8 cellular contexts compared by ENCODE assay signal in genomic region chr17:3669085-3669347, GRCh38. TPM values are rescaled to one million over a fixed set of nuclear protein-coding genes. Genes with fewer than 3 reads are reported as not detected.
DNase-seq lines count a peak whose midpoint lies in the region; ATAC-seq and TF ChIP-seq lines count a peak whose summit lies in the region.

No MANE protein-coding gene starts in this region.

- peak overlapping the region; percentile 90 for H3K4me2 ChIP-seq in smooth muscle cell

- peaks cover 42% of the 10 kb centered on the region for H3K79me2 ChIP-seq in smooth muscle cell (ENCODE audit: low read depth)

- peaks cover 48% of the 10 kb centered on the region for H4K20me1 ChIP-seq in smooth muscle cell (ENCODE audit: low read depth)

- DNase-seq in RPMI8226 (peak; percentile 6), fibroblast of the aortic adventitia (ENCODE audit: low read depth) (no peak), smooth muscle cell (lab: John Stamatoyannopoulos, UW; ENCODE audit: unreplicated experiment) (no peak), NCI-H1436 treated with DMSO at 0.1 percent for 48 hours (lab: John Stamatoyannopoulos, UW) (no peak), GM10266 (ENCODE audit: extremely low spot score) (no peak)

- ATAC-seq in GM21619 (IDR thresholded peaks at IDR 0.05; ENCODE audit: unreplicated experiment) (peak; percentile 1), HG03045 (IDR thresholded peaks at IDR 0.05; ENCODE audit: unreplicated experiment) (no peak), GM21381 (IDR thresholded peaks at IDR 0.05; ENCODE audit: unreplicated experiment) (no peak)

- H3F3A ChIP-seq in smooth muscle cell (ENCODE audit: low read depth) = peaks cover 6% of the 10 kb centered on the region

- peak overlapping the region; percentile 70 for H3K27ac ChIP-seq in smooth muscle cell (ENCODE audit: low read depth)

- peak overlapping the region; percentile 89 for H3K9ac ChIP-seq in smooth muscle cell (ENCODE audit: low read depth)

- peaks cover 9% of the 10 kb centered on the region for H3K4me1 ChIP-seq in smooth muscle cell (ENCODE audit: low read depth)

- WGBS in smooth muscle cell (ENCODE audit: low lambda C conversion rate) = 1% methylated on average over 28 of the region's 32 CpGs

- TF ChIP-seq CTCF in fibroblast of the aortic adventitia (IDR thresholded peaks at IDR 0.05; ENCODE audit: insufficient read depth, low read length) (no peak), smooth muscle cell (IDR thresholded peaks at IDR 0.05; ENCODE audit: borderline replicate concordance, insufficient read depth, poor library complexity, severe bottlenecking) (no peak), GM10266 (IDR thresholded peaks at IDR 0.05; ENCODE audit: control insufficient read depth, insufficient read depth, low read depth, missing control alignments) (no peak)

- no peaks in the 10 kb centered on the region for H3K36me3 ChIP-seq in smooth muscle cell (ENCODE audit: low read depth)

- H2AFZ ChIP-seq in smooth muscle cell (ENCODE audit: low read depth) = no peak overlapping the region

- no peaks in the 10 kb centered on the region for H3K9me3 ChIP-seq in smooth muscle cell (replicated peaks; ENCODE audit: low read depth)

- H3K27me3 ChIP-seq in smooth muscle cell (ENCODE audit: low read depth) = no peaks in the 10 kb centered on the region

- peak overlapping the region; percentile 94 for H3K4me3 ChIP-seq in fibroblast of the aortic adventitia (ENCODE audit: low read depth, low read length)
- peak overlapping the region; percentile 69 for H3K4me3 ChIP-seq in smooth muscle cell

RNA-seq across cellular contexts. Expression of gene EMC6, which starts 0.4 kb away (rescaled TPM):
- total RNA-seq in fibroblast of the aortic adventitia (ENCODE audit: low replicate concordance) = 17.9 TPM in 1 of 2 replicates, not detected in the other
- 59.7 and 64.1 TPM in 2 replicates for total RNA-seq in smooth muscle cell
- 123 and 143 TPM in 2 replicates for polyA plus RNA-seq in smooth muscle cell

RNA-seq across cellular contexts. Expression of gene TAX1BP3, which starts 0.6 kb away (rescaled TPM):
- 87.5 and 222 TPM in 2 replicates for total RNA-seq in fibroblast of the aortic adventitia (ENCODE audit: low replicate concordance)
- total RNA-seq in smooth muscle cell = 115 and 127 TPM in 2 replicates
- polyA plus RNA-seq in smooth muscle cell = 248 and 295 TPM in 2 replicates

RNA-seq across cellular contexts. Expression of gene P2RX5, which starts 26.9 kb away (rescaled TPM):
- total RNA-seq in fibroblast of the aortic adventitia (ENCODE audit: low replicate concordance) (0.27 and 1.2 TPM in 2 replicates), smooth muscle cell (0.72 TPM in 1 of 2 replicates, not detected in the other)
- 0.59 TPM in 1 of 2 replicates, not detected in the other for polyA plus RNA-seq in smooth muscle cell

RNA-seq across cellular contexts. Expression of gene CTNS, which starts 32.5 kb away (rescaled TPM):
- total RNA-seq in fibroblast of the aortic adventitia (ENCODE audit: low replicate concordance) (13.3 and 27.7 TPM in 2 replicates), smooth muscle cell (20.6 and 24.9 TPM in 2 replicates)
- 13.7 and 15.8 TPM in 2 replicates for polyA plus RNA-seq in smooth muscle cell

RNA-seq across cellular contexts. Expression of gene SHPK, which starts 33.0 kb away (rescaled TPM):
- total RNA-seq in fibroblast of the aortic adventitia (ENCODE audit: low replicate concordance) (2.9 and 15.0 TPM in 2 replicates), smooth muscle cell (9.0 and 9.5 TPM in 2 replicates)
- polyA plus RNA-seq in smooth muscle cell = 5.3 and 8.2 TPM in 2 replicates
